In genomic region chr11:124114942-124115781, GRCh38 we compare ENCODE assay signal across 8 cellular contexts. TPM values are rescaled to one million over a fixed set of nuclear protein-coding genes. Genes with fewer than 3 reads are reported as not detected.
A peak's percentile ranks its signal among the peaks of the same experiment; 100 is the strongest.
DNase-seq lines count a peak whose midpoint lies in the region; ATAC-seq lines count a peak whose summit lies in the region.

VWA5A (plus strand) TSS chr11:124115450; CDS start chr11:124117512, 2,062 bp downstream.

- H3K27ac ChIP-seq in HUES48 (ENCODE audit: low read depth, low read length) = peak within 1 kb of the TSS; percentile 65
- H3K27ac ChIP-seq in SJCRH30 = peak within 1 kb of the TSS; percentile 58

- DNase-seq in DMS53 (lab: John Stamatoyannopoulos, UW) (peak; percentile 96), SJCRH30 (peak; percentile 82 to 87), globus pallidus (ENCODE audit: low spot score) (peak; percentile 48), occipital lobe (lab: John Stamatoyannopoulos, UW) (peak; percentile 49), superior temporal gyrus (ENCODE audit: extremely low spot score) (peak; percentile 68)

- H3K4me1 ChIP-seq in HUES48 (ENCODE audit: control insufficient read depth, insufficient read depth, low read length) = peaks cover 16% of the 10 kb centered on the region
- H3K4me1 ChIP-seq in SJCRH30 = peaks cover 4% of the 10 kb centered on the region; the same call in 1 of the 2 replicates

- H3K36me3 ChIP-seq in HUES48 (ENCODE audit: control insufficient read depth, insufficient read depth, low read length) = peaks cover 21% of the 10 kb centered on the region
- H3K36me3 ChIP-seq in SJCRH30 = peaks cover 8% of the 10 kb centered on the region

- peaks cover 36% of the 10 kb centered on the region for H3K4me1 Mint-ChIP-seq in activated naive CD4-positive, alpha-beta T cell treated with anti-CD3 and anti-CD28 coated beads, Interleukin-2, amount 50 U/mL, for 24 hours

- H3K4me3 ChIP-seq in HUES48 (ENCODE audit: low read depth, low read length) = peak within 1 kb of the TSS; percentile 84
- peak within 1 kb of the TSS; percentile 72 for H3K4me3 ChIP-seq in SJCRH30

- peaks cover 4% of the 10 kb centered on the region for H3K36me3 Mint-ChIP-seq in activated naive CD4-positive, alpha-beta T cell treated with anti-CD3 and anti-CD28 coated beads, Interleukin-2, amount 50 U/mL, for 24 hours

- H3K4me3 Mint-ChIP-seq in activated naive CD4-positive, alpha-beta T cell treated with anti-CD3 and anti-CD28 coated beads, Interleukin-2, amount 50 U/mL, for 24 hours = peak within 1 kb of the TSS; percentile 98

- H3K9me3 ChIP-seq in HUES48 (ENCODE audit: control insufficient read depth, insufficient read depth, low read length) (no peaks in the 10 kb centered on the region), SJCRH30 (replicated peaks) (no peaks in the 10 kb centered on the region)

- no peaks in the 10 kb centered on the region for H3K27me3 ChIP-seq in HUES48 (ENCODE audit: control insufficient read depth, insufficient read depth, low read length)
- H3K27me3 ChIP-seq in SJCRH30 = no peaks in the 10 kb centered on the region

- peaks cover 1% of the 10 kb centered on the region for H3K27me3 Mint-ChIP-seq in activated naive CD4-positive, alpha-beta T cell treated with anti-CD3 and anti-CD28 coated beads, Interleukin-2, amount 50 U/mL, for 24 hours

- H3K9me3 Mint-ChIP-seq in activated naive CD4-positive, alpha-beta T cell treated with anti-CD3 and anti-CD28 coated beads, Interleukin-2, amount 50 U/mL, for 24 hours = no peaks in the 10 kb centered on the region

- H3K9ac ChIP-seq in HUES48 (ENCODE audit: low read depth, low read length) = 0 out of 2 replicates have a peak within 1 kb of the TSS, but pooled peaks have one; percentile 26

- ATAC-seq in GM21447 (IDR thresholded peaks at IDR 0.05; ENCODE audit: unreplicated experiment) = peak; percentile 100

- H3K27ac Mint-ChIP-seq in activated naive CD4-positive, alpha-beta T cell treated with anti-CD3 and anti-CD28 coated beads, Interleukin-2, amount 50 U/mL, for 24 hours = peak within 1 kb of the TSS; percentile 92

RNA-seq across cellular contexts. Expression of gene VWA5A, which starts in this region (rescaled TPM):
- total RNA-seq in SJCRH30 (2014; rRNA removed; shearing (Covaris generic)) = 34.7 and 38.1 TPM in 2 replicates
- 5.8 TPM for total RNA-seq in occipital lobe

Comparison
In these comparisons a context has a peak if more than half of its experiments do, and no peak if none do; other contexts are left out.
1. Peak in every context shown above with its lines: DNase-seq, ATAC-seq, H3K4me3 ChIP-seq and H3K27ac ChIP-seq.